In genomic region chr20:43942213-43942590, GRCh38 we compare ENCODE assay signal across 10 cellular contexts. TPM values are rescaled to one million over a fixed set of nuclear protein-coding genes. Genes with fewer than 3 reads are reported as not detected.
A peak's percentile ranks its signal among the peaks of the same experiment; 100 is the strongest.
DNase-seq lines count a peak whose midpoint lies in the region; ATAC-seq, FAIRE-seq and TF ChIP-seq lines count a peak whose summit lies in the region.
"Had no signal": no experiment of that assay in that cellular context is flagged by ENCODE, and none has a peak within 500 bp of the region (broad histone marks: within the 10 kb centered on the region; RNA-seq: fewer than 3 reads in every experiment).

No MANE protein-coding gene starts in this region.

- TF ChIP-seq CTCF in psoas muscle (IDR thresholded peaks at IDR 0.05) = no peak

- ATAC-seq in HG03095 (IDR thresholded peaks at IDR 0.05; ENCODE audit: unreplicated experiment) (peak; percentile 7), psoas muscle (no peak)
- ATAC-seq in activated naive CD8-positive, alpha-beta T cell treated with anti-CD3 and anti-CD28 coated beads, Interleukin-2, amount 50 U/mL, for 24 hours = peak; percentile 4

- peaks cover 36% of the 10 kb centered on the region for H3K27me3 Mint-ChIP-seq in activated naive CD8-positive, alpha-beta T cell treated with anti-CD3 and anti-CD28 coated beads, Interleukin-2, amount 50 U/mL, for 24 hours

- no peak overlapping the region for H3K4me3 Mint-ChIP-seq in activated naive CD8-positive, alpha-beta T cell treated with anti-CD3 and anti-CD28 coated beads, Interleukin-2, amount 50 U/mL, for 24 hours

- peak overlapping the region; percentile 41 for H3K27ac ChIP-seq in psoas muscle

- DNase-seq in GM19239 (ENCODE audit: insufficient read length, low spot score) (no peak), psoas muscle (no peak), NCI-H1417 treated with DMSO at 0.1 percent for 48 hours (lab: John Stamatoyannopoulos, UW) (no peak), GF-D8 (lab: John Stamatoyannopoulos, UW) (no peak), Kasumi-1 (lab: John Stamatoyannopoulos, UW) (no peak)
- DNase-seq in activated naive CD8-positive, alpha-beta T cell treated with anti-CD3 and anti-CD28 coated beads, Interleukin-2, amount 50 U/mL, for 24 hours = no peak
- DNase-seq: amygdala; NCI-H2171; stimulated activated CD4-positive, alpha-beta T cell treated with anti-CD3 and anti-CD28 coated beads, Interleukin-4, amount 100 ng/mL, for 24 hours had no signal

- FAIRE-seq in GM19239 (lab: Jason Lieb, UNC) = peak; percentile 28

- no peaks in the 10 kb centered on the region for H3K9me3 Mint-ChIP-seq in activated naive CD8-positive, alpha-beta T cell treated with anti-CD3 and anti-CD28 coated beads, Interleukin-2, amount 50 U/mL, for 24 hours

- 43 to 78% (median 78%) methylated on average over 1 of the region's 1 CpG for WGBS in psoas muscle, 3 donors

- peaks cover 35% of the 10 kb centered on the region for H3K4me1 Mint-ChIP-seq in activated naive CD8-positive, alpha-beta T cell treated with anti-CD3 and anti-CD28 coated beads, Interleukin-2, amount 50 U/mL, for 24 hours

- no peaks in the 10 kb centered on the region for H3K36me3 ChIP-seq in psoas muscle (ENCODE audit: insufficient read depth in 1 of 2, low read depth in 1 of 2)

- H3K4me1 ChIP-seq in psoas muscle = no peaks in the 10 kb centered on the region

- no peaks in the 10 kb centered on the region for H3K9me3 ChIP-seq in psoas muscle

- H3K27ac Mint-ChIP-seq in activated naive CD8-positive, alpha-beta T cell treated with anti-CD3 and anti-CD28 coated beads, Interleukin-2, amount 50 U/mL, for 24 hours = no peak overlapping the region

- H3K4me3 ChIP-seq in psoas muscle = no peak overlapping the region

- no peaks in the 10 kb centered on the region for H3K36me3 Mint-ChIP-seq in activated naive CD8-positive, alpha-beta T cell treated with anti-CD3 and anti-CD28 coated beads, Interleukin-2, amount 50 U/mL, for 24 hours (ENCODE audit: low read depth)

- intact Hi-C loops in psoas muscle (cut with DNase I) = no loop called here

- peaks cover 0 to 6% (median 3%) of the 10 kb centered on the region in 3 donors for H3K27me3 ChIP-seq in psoas muscle (ENCODE audit: insufficient read depth in 3 of 3, low read length in 2 of 3)

RNA-seq across cellular contexts. Expression of gene TOX2, which starts 27.6 kb away (rescaled TPM):
- total RNA-seq in psoas muscle = under 1 TPM; 0.20 to 0.53 (median 0.35) TPM
- under 1 TPM; 0.06 to 0.51 (median 0.39) TPM for polyA plus RNA-seq in psoas muscle

Comparison
In these comparisons a context has a peak if more than half of its experiments do, and no peak if none do; other contexts are left out.
1. ATAC-seq: peak in HG03095 (single experiment) and activated naive CD8-positive, alpha-beta T cell treated with anti-CD3 and anti-CD28 coated beads, Interleukin-2, amount 50 U/mL, for 24 hours (single experiment); none in psoas muscle (0 of 4).